Comparison of ENCODE assay signal across 8 cellular contexts in genomic region chr22:41822289-41823057, GRCh38. TPM values are rescaled to one million over a fixed set of nuclear protein-coding genes. Genes with fewer than 3 reads are reported as not detected.
DNase-seq lines count a peak whose midpoint lies in the region; ATAC-seq and TF ChIP-seq lines count a peak whose summit lies in the region.

No MANE protein-coding gene starts in this region.

- no peaks in the 10 kb centered on the region for H3K4me1 ChIP-seq in Loucy (ENCODE audit: insufficient read depth, low read length, poor library complexity, severe bottlenecking)

- H3K36me3 ChIP-seq in Loucy (ENCODE audit: insufficient read depth, low read length), result peaks cover 34% of the 10 kb centered on the region; the same call in 1 of the 2 replicates

- H3K4me3 Mint-ChIP-seq in T-helper 17 cell, result no peak overlapping the region
- H3K4me3 Mint-ChIP-seq in memory B cell, result no peak overlapping the region

- H3K9ac ChIP-seq in Loucy (ENCODE audit: low read depth, low read length, poor library complexity, severe bottlenecking), result no peak overlapping the region

- TF ChIP-seq POLR2A in GM18505 (IDR thresholded peaks at IDR 0.05; ENCODE audit: borderline replicate concordance, extremely low read depth, insufficient read depth, insufficient read length), result no peak

- no peaks in the 10 kb centered on the region for H3K27me3 Mint-ChIP-seq in T-helper 17 cell
- H3K27me3 Mint-ChIP-seq in memory B cell, result no peaks in the 10 kb centered on the region

- no peaks in the 10 kb centered on the region for H3K79me2 ChIP-seq in Loucy (ENCODE audit: insufficient read depth, low read length)

- H3K36me3 Mint-ChIP-seq in T-helper 17 cell (ENCODE audit: low read depth) (peaks cover 9% of the 10 kb centered on the region), memory B cell (peaks cover 9% of the 10 kb centered on the region)

- H3K4me2 ChIP-seq in Loucy (ENCODE audit: low read depth, low read length, poor library complexity, severe bottlenecking), result no peak overlapping the region

- DNase-seq in activated CD4-positive, CD25-positive, alpha-beta regulatory T cell treated with anti-CD3 and anti-CD28 coated beads, Interleukin-2, amount 50 U/mL, for 16 hours (ENCODE audit: low read depth, low spot score), result peak; percentile 38
- DNase-seq in activated CD4-positive, CD25-positive, alpha-beta regulatory T cell (lab: John Stamatoyannopoulos, UW), result no peak
- DNase-seq in T-helper 17 cell (no peak), cerebellar cortex (ENCODE audit: low spot score) (peak; percentile 82), memory B cell (ENCODE audit: low spot score in 2 of 2) (peak in 1 of 2 donors; percentile 73)

- peaks cover 21% of the 10 kb centered on the region for H3K4me1 Mint-ChIP-seq in T-helper 17 cell
- H3K4me1 Mint-ChIP-seq in memory B cell, result peaks cover 10% of the 10 kb centered on the region

- no peaks in the 10 kb centered on the region for H3K27me3 ChIP-seq in Loucy (ENCODE audit: insufficient read depth, low read length, poor library complexity, severe bottlenecking)

- TF ChIP-seq CTCF in Loucy (conservative IDR thresholded peaks at IDR 0.05; ENCODE audit: low read length), result peak; percentile 68

- no peak overlapping the region for H3K4me3 ChIP-seq in Loucy (ENCODE audit: low read length, poor library complexity, severe bottlenecking)

- H2AFZ ChIP-seq in Loucy (ENCODE audit: low read length), result no peak overlapping the region

- H3F3A ChIP-seq in Loucy (ENCODE audit: low read depth), result no peaks in the 10 kb centered on the region

- no peaks in the 10 kb centered on the region for H4K20me1 ChIP-seq in Loucy (ENCODE audit: insufficient read depth, low read length, poor library complexity, severe bottlenecking)

- H3K27ac Mint-ChIP-seq in T-helper 17 cell (peak overlapping the region; percentile 89), memory B cell (peak overlapping the region; percentile 85)

- no peaks in the 10 kb centered on the region for H3K9me2 ChIP-seq in Loucy (replicated peaks; ENCODE audit: low read depth, low read length)

- no peaks in the 10 kb centered on the region for H3K9me3 Mint-ChIP-seq in memory B cell

- ATAC-seq in T-helper 17 cell, result peak; percentile 89
- peak; percentile 97 for ATAC-seq in memory B cell (ENCODE audit: low read depth)
- ATAC-seq in HG03045 (IDR thresholded peaks at IDR 0.05; ENCODE audit: unreplicated experiment), result no peak
- no peak for ATAC-seq in GM18505 (IDR thresholded peaks at IDR 0.05; ENCODE audit: unreplicated experiment)

- H3K9me3 ChIP-seq in Loucy (ENCODE audit: insufficient read depth, low read depth, low read length) (no peaks in the 10 kb centered on the region), T-helper 17 cell (ENCODE audit: control insufficient read depth, low read length, poor library complexity, severe bottlenecking) (no peaks in the 10 kb centered on the region)

RNA-seq across cellular contexts. Expression of gene SREBF2, which starts 10.4 kb away (rescaled TPM):
- total RNA-seq in T-helper 17 cell, result 100 to 1,000 TPM; 102 to 106 TPM

RNA-seq across cellular contexts. Expression of gene CCDC134, which starts 22.0 kb away (rescaled TPM):
- total RNA-seq in T-helper 17 cell, result 10 to 100 TPM; 13.7 to 14.2 TPM

Comparison
In these comparisons a context has a peak if more than half of its experiments do, and no peak if none do; other contexts are left out.
1. DNase-seq: peak in activated CD4-positive, CD25-positive, alpha-beta regulatory T cell treated with anti-CD3 and anti-CD28 coated beads, Interleukin-2, amount 50 U/mL, for 16 hours (single experiment) and cerebellar cortex (single experiment); none in activated CD4-positive, CD25-positive, alpha-beta regulatory T cell (0 of 4) and T-helper 17 cell (0 of 3).
2. ATAC-seq: peak in T-helper 17 cell (single experiment) and memory B cell (single experiment); none in HG03045 (single experiment) and GM18505 (single experiment).